Comparison of ENCODE assay signal across 10 cellular contexts in the genomic region with DNA sequence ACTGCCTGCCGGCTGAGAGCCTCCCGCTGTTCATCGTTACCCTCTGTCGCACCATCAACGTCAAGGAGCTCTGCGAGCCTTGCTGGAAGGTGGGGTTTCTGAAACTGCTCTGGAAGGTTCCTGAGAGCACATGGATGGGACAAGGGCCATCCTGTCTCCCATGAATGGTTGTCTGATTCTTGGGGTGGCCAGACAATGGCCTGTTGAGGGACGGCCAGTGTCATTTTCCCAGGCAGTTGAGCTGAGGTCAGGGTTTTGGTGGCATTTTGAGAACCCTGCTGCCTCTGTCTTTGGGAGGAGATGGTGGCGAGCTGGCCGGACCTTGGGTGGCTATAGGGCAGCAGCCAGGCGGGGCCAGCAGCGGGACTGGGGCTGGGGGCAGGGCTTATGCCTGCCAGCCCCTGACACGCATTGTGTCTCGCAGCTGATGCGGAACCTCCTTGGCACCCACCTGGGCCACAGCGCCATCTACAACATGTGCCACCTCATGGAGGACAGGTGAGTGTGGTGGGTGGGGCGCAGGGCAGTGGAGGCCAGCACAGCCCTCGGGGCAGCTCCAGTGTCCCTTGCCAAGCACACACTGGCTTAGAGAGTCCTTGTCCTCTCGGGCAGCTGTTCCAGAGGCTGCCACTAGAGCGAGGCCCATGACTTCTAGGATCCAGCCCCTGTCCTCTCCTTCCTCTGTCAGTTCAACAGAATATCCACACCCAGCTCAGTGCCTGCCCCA. TPM values are rescaled to one million over a fixed set of nuclear protein-coding genes. Genes with fewer than 3 reads are reported as not detected.
DNase-seq lines count a peak whose midpoint lies in the region; ATAC-seq and TF ChIP-seq lines count a peak whose summit lies in the region.
"Had no signal": no experiment of that assay in that cellular context is flagged by ENCODE, and none has a peak within 500 bp of the region (broad histone marks: within the 10 kb centered on the region; RNA-seq: fewer than 3 reads in every experiment).

No MANE protein-coding gene starts in this region.

- intact Hi-C loops in sciatic nerve (cut with DNase I) = no loop called here

- TF ChIP-seq CTCF in fibroblast of mammary gland (conservative IDR thresholded peaks at IDR 0.05; ENCODE audit: control insufficient read depth, insufficient read depth, low read depth, low read length) = peak; percentile 14

- no peak overlapping the region for H3K4me3 ChIP-seq in fibroblast of mammary gland (ENCODE audit: control insufficient read depth, low read depth, low read length)
- H3K4me3 ChIP-seq: pancreas had no signal

- ATAC-seq in sciatic nerve = peak; percentile 19
- no peak for ATAC-seq in GM21529 (IDR thresholded peaks at IDR 0.05; ENCODE audit: unreplicated experiment)
- ATAC-seq in HG03025 (IDR thresholded peaks at IDR 0.05; ENCODE audit: low FRiP score, unreplicated experiment) = no peak
- ATAC-seq: pancreas had no signal

- DNase-seq in NCI-H2107 treated with DMSO at 0.1 percent for 48 hours (lab: John Stamatoyannopoulos, UW; ENCODE audit: unreplicated experiment) (peak; percentile 34), NCI-H2107 (lab: John Stamatoyannopoulos, UW) (no peak), NCI-H69 (lab: John Stamatoyannopoulos, UW) (peak; percentile 50), fibroblast of mammary gland (ENCODE audit: low read depth) (no peak), sciatic nerve (ENCODE audit: low spot score) (no peak), GF-D8 (lab: John Stamatoyannopoulos, UW) (no peak)
- DNase-seq: NCI-H226 had no signal

RNA-seq across cellular contexts. Expression of gene TSC2, which starts 9.1 kb away (rescaled TPM):
- 156 TPM for total RNA-seq in sciatic nerve

RNA-seq across cellular contexts. Expression of gene NTHL1, which starts 9.2 kb away (rescaled TPM):
- total RNA-seq in sciatic nerve = 21.8 TPM

RNA-seq across cellular contexts. Expression of gene NHERF2, which starts 30.1 kb away (rescaled TPM):
- 107 TPM for total RNA-seq in sciatic nerve

RNA-seq across cellular contexts. Expression of gene NPW, which starts 37.3 kb away (rescaled TPM):
- 0.36 TPM for total RNA-seq in sciatic nerve

RNA-seq across cellular contexts. Expression of gene ZNF598, which starts 47.2 kb away (rescaled TPM):
- total RNA-seq in sciatic nerve = 34.5 TPM

Comparison
In these comparisons a context has a peak if more than half of its experiments do, and no peak if none do; other contexts are left out.
1. DNase-seq: peak in NCI-H2107 treated with DMSO at 0.1 percent for 48 hours (single experiment) and NCI-H69 (single experiment); none in NCI-H2107 (single experiment), fibroblast of mammary gland (single experiment), sciatic nerve (single experiment) and GF-D8 (single experiment).